1 cellular context compared by ENCODE assay signal in genomic region chr6:135871296-135871695, GRCh38.
TF ChIP-seq lines count a peak whose summit lies in the region.

No MANE protein-coding gene starts in this region.

TF ChIP-seq in GM23338, 12 proteins besides CTCF, POLR2A, EP300 and RAD21 (continued from another document):
- TF ChIP-seq ZNF462 (CRISPR knock-in tag; IDR thresholded peaks at IDR 0.05) (no peak), EZH2 (IDR thresholded peaks at IDR 0.05; ENCODE audit: low read depth, unreplicated experiment) (no peak), ZNF331 (CRISPR knock-in tag; IDR thresholded peaks at IDR 0.05; ENCODE audit: low read depth) (no peak), REST (IDR thresholded peaks at IDR 0.05; ENCODE audit: unreplicated experiment) (no peak), ETS1 (IDR thresholded peaks at IDR 0.05) (no peak)
